Comparison of ENCODE assay signal across 7 cellular contexts in the genomic region with DNA sequence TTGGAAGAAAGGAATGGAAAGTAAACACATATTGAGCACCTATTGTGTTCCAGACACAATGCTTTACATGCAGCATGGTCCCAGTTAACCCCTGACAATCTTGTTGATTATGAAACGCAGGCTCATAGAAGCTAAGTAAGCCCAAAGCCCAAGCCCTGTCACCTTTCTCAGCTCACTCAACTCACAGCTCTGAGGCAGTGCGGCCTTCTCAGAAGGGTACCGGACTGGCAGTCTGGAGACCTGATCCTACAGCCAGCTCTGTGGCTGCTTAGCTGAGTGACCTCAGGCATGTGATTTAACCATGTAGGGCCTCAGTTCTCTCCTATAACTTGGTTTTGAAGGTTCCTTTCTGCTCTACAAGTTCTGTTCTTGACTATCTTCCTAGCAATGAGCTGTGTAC. TPM values are rescaled to one million over a fixed set of nuclear protein-coding genes. Genes with fewer than 3 reads are reported as not detected.
DNase-seq lines count a peak whose midpoint lies in the region; ATAC-seq and TF ChIP-seq lines count a peak whose summit lies in the region.

No MANE protein-coding gene starts in this region.

- intact Hi-C loops in esophagus squamous epithelium (cut with DNase I) (no loop called here), lower leg skin (cut with DNase I; ENCODE audit: low total_unique reads) (no loop called here)

- 76 to 87% methylated on average over 3 of the region's 3 CpGs for WGBS in esophagus squamous epithelium, 2 donors
- 92% methylated on average over 3 of the region's 3 CpGs for WGBS in smooth muscle cell (ENCODE audit: low lambda C conversion rate)
- WGBS in lower leg skin, 2 donors: 83 to 84% methylated on average over 3 of the region's 3 CpGs

- DNase-seq in SJSA1 (ENCODE audit: low read depth in 1 of 2, low spot score in 2 of 2) (no peak), esophagus squamous epithelium (lab: John Stamatoyannopoulos, UW) (no peak), smooth muscle cell (lab: John Stamatoyannopoulos, UW; ENCODE audit: unreplicated experiment) (no peak), lower leg skin (ENCODE audit: low spot score in 2 of 2) (no peak)

- H3K27me3 ChIP-seq in SJSA1 (replicated peaks) (no peaks in the 10 kb centered on the region), esophagus squamous epithelium (no peaks in the 10 kb centered on the region), smooth muscle cell (ENCODE audit: low read depth) (no peaks in the 10 kb centered on the region)

- TF ChIP-seq CTCF in esophagus squamous epithelium (IDR thresholded peaks at IDR 0.05) (no peak), smooth muscle cell (IDR thresholded peaks at IDR 0.05; ENCODE audit: borderline replicate concordance, insufficient read depth, poor library complexity, severe bottlenecking) (no peak), lower leg skin (IDR thresholded peaks at IDR 0.05) (no peak)

- ATAC-seq in GM21786 (IDR thresholded peaks at IDR 0.05; ENCODE audit: unreplicated experiment): peak; percentile 7
- ATAC-seq in GM21360 (IDR thresholded peaks at IDR 0.05; ENCODE audit: unreplicated experiment): no peak
- ATAC-seq in GM21619 (IDR thresholded peaks at IDR 0.05; ENCODE audit: unreplicated experiment): no peak

- H3K4me3 ChIP-seq in SJSA1: peak overlapping the region; percentile 45
- peak overlapping the region; percentile 63 to 85 (median 74) for H3K4me3 ChIP-seq in esophagus squamous epithelium
- H3K4me3 ChIP-seq in smooth muscle cell: peak overlapping the region; percentile 75
- H3K4me3 ChIP-seq in lower leg skin (ENCODE audit: low read depth, poor library complexity, severe bottlenecking): no peak overlapping the region

- no peaks in the 10 kb centered on the region for H3K79me2 ChIP-seq in smooth muscle cell (ENCODE audit: low read depth)

- no peaks in the 10 kb centered on the region for H3F3A ChIP-seq in smooth muscle cell (ENCODE audit: low read depth)

- H4K20me1 ChIP-seq in smooth muscle cell (ENCODE audit: low read depth): no peaks in the 10 kb centered on the region

- no peak overlapping the region for H3K9ac ChIP-seq in smooth muscle cell (ENCODE audit: low read depth)

- H3K9me3 ChIP-seq in SJSA1 (replicated peaks) (no peaks in the 10 kb centered on the region), esophagus squamous epithelium (no peaks in the 10 kb centered on the region), smooth muscle cell (replicated peaks; ENCODE audit: low read depth) (no peaks in the 10 kb centered on the region)

- H2AFZ ChIP-seq in smooth muscle cell (ENCODE audit: low read depth): peak overlapping the region; percentile 98

- H3K4me1 ChIP-seq in SJSA1 (replicated peaks): peaks cover 8% of the 10 kb centered on the region
- H3K4me1 ChIP-seq in esophagus squamous epithelium: peaks cover 10 to 26% (median 10%) of the 10 kb centered on the region in 3 donors
- H3K4me1 ChIP-seq in smooth muscle cell (ENCODE audit: low read depth): no peaks in the 10 kb centered on the region

- no peak for TF ChIP-seq POLR2A in esophagus squamous epithelium (IDR thresholded peaks at IDR 0.05)
- TF ChIP-seq POLR2A in lower leg skin (IDR thresholded peaks at IDR 0.05): no peak

- H3K27ac ChIP-seq in SJSA1 (no peak overlapping the region), esophagus squamous epithelium (peak overlapping the region; percentile 94 to 97 (median 96)), smooth muscle cell (ENCODE audit: low read depth) (no peak overlapping the region)

- peak overlapping the region; percentile 92 for H3K4me2 ChIP-seq in smooth muscle cell

- H3K36me3 ChIP-seq in SJSA1 (no peaks in the 10 kb centered on the region), esophagus squamous epithelium (peaks cover 0 to 10% (median 0%) of the 10 kb centered on the region in 3 donors), smooth muscle cell (ENCODE audit: low read depth) (no peaks in the 10 kb centered on the region)

RNA-seq across cellular contexts. Expression of a gene that starts 0.5 kb away (rescaled TPM):
- total RNA-seq in SJSA1 (2014; rRNA removed; shearing (Covaris generic)): 8.8 and 11.5 TPM in 2 replicates
- 1 to 10 TPM; 5.6 to 9.5 (median 7.5) TPM for total RNA-seq in esophagus squamous epithelium
- total RNA-seq in smooth muscle cell: 4.1 and 4.7 TPM in 2 replicates
- polyA plus RNA-seq in smooth muscle cell: 2.2 and 4.5 TPM in 2 replicates
- 1 to 10 TPM; 6.1 to 8.0 (median 7.1) TPM for total RNA-seq in lower leg skin

RNA-seq across cellular contexts. Expression of a gene that starts 14.7 kb away (rescaled TPM):
- 5.0 and 5.7 TPM in 2 replicates for total RNA-seq in SJSA1 (2014; rRNA removed; shearing (Covaris generic))
- total RNA-seq in esophagus squamous epithelium: 1 to 10 TPM; 1.1 to 2.2 (median 1.3) TPM
- 2.9 and 3.0 TPM in 2 replicates for total RNA-seq in smooth muscle cell
- 6.9 and 9.9 TPM in 2 replicates for polyA plus RNA-seq in smooth muscle cell
- total RNA-seq in lower leg skin: 1 to 10 TPM in 2 of 4 donors, under 1 TPM in 1, not detected in 1; 0.37 to 1.2 (median 1.1) TPM

Comparison
In these comparisons a context has a peak if more than half of its experiments do, and no peak if none do; other contexts are left out.
1. H3K27ac ChIP-seq: peak in esophagus squamous epithelium (4 of 4); none in SJSA1 (single experiment) and smooth muscle cell (single experiment).